ENCODE assay signal across 34 cellular contexts in genomic region chr4:168981942-168982341, GRCh38.
"Had no signal": no experiment of that assay in that cellular context is flagged by ENCODE, and none has a peak within 500 bp of the region (broad histone marks: within the 10 kb centered on the region; RNA-seq: fewer than 3 reads in every experiment).

No MANE protein-coding gene starts in this region.

- H3K27me3 ChIP-seq: MG63 had no signal

- H3K4me3 ChIP-seq: MG63 had no signal

- DNase-seq: Karpas-422, Kasumi-1, MG63, MM.1S, MV-4-11, NCI-H1048, NCI-H1092, NCI-H1092 treated with DMSO at 0.1 percent for 48 hours, NCI-H1105, NCI-H1105 treated with DMSO at 0.1 percent for 48 hours, NCI-H1417, NCI-H1417 treated with DMSO at 0.1 percent for 48 hours, NCI-H1436, NCI-H1436 treated with DMSO at 0.1 percent for 48 hours, NCI-H146, NCI-H1694, NCI-H1694 treated with DMSO at 0.1 percent for 48 hours, NCI-H187, NCI-H187 treated with DMSO at 0.1 percent for 48 hours, NCI-H2029, NCI-H2029 treated with DMSO at 0.1 percent for 48 hours, NCI-H2081, NCI-H2081 treated with DMSO at 0.1 percent for 48 hours, NCI-H2107, NCI-H2171, NCI-H2171 treated with DMSO at 0.1 percent for 48 hours, NCI-H2227 treated with DMSO at 0.1 percent for 48 hours, NCI-H345, NCI-H446, NCI-H446 treated with DMSO at 0.1 percent for 48 hours, NCI-H510A, NCI-H510A treated with DMSO at 0.1 percent for 48 hours, NCI-H524, NCI-H524 treated with DMSO at 0.1 percent for 48 hours had no signal
